In genomic region chr4:3074078-3074845, GRCh38 we compare ENCODE assay signal across 1 cellular context.
A peak's percentile ranks its signal among the peaks of the same experiment; 100 is the strongest.
TF ChIP-seq lines count a peak whose summit lies in the region.

TSS of gene HTT (plus strand) at chr4:3074681. CDS start at chr4:3074826, 145 bp downstream.
TSS of gene HTT-AS (minus strand) at chr4:3074538.

TF ChIP-seq in H1, 55 proteins besides CTCF, POLR2A, EP300 and RAD21 (continued from another document):
- TF ChIP-seq BACH1 (IDR thresholded peaks at IDR 0.05; ENCODE audit: low read length): no peak
- peak; percentile 43 for TF ChIP-seq POLR2AphosphoS5 (IDR thresholded peaks at IDR 0.05; ENCODE audit: low read depth, low read length)
- TF ChIP-seq TBP (IDR thresholded peaks at IDR 0.05; ENCODE audit: low read depth, low read length): peak; percentile 22; the same call in 1 of the 2 replicates
- TF ChIP-seq JUND (IDR thresholded peaks at IDR 0.05; ENCODE audit: low read length): no peak
- TF ChIP-seq RNF2 (IDR thresholded peaks at IDR 0.05; ENCODE audit: borderline replicate concordance, low read depth, low read length, missing control alignments, poor library complexity, severe bottlenecking): no peak
- TF ChIP-seq CBX8 (IDR thresholded peaks at IDR 0.05; ENCODE audit: borderline replicate concordance, low read depth, low read length): no peak
- TF ChIP-seq, protein P1, sequence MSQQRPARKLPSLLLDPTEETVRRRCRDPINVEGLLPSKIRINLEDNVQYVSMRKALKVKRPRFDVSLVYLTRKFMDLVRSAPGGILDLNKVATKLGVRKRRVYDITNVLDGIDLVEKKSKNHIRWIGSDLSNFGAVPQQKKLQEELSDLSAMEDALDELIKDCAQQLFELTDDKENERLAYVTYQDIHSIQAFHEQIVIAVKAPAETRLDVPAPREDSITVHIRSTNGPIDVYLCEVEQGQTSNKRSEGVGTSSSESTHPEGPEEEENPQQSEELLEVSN (IDR thresholded peaks at IDR 0.05): no peak
- peak in 1 of 2 experiments; percentile 58; a peak in 2 of 4 replicates for TF ChIP-seq SIN3A (conservative IDR thresholded peaks at IDR 0.05 in 1 of 2, IDR thresholded peaks at IDR 0.05 in 1 of 2; ENCODE audit: low read depth in 1 of 2, low read length in 2 of 2)
- TF ChIP-seq YY1 (IDR thresholded peaks at IDR 0.05; ENCODE audit: low read depth, low read length): peak; percentile 92
- peak; percentile 20; the same call in 1 of the 2 replicates for TF ChIP-seq EGR1 (IDR thresholded peaks at IDR 0.05; ENCODE audit: borderline replicate concordance, low read depth, low read length)
- peak; percentile 89 for TF ChIP-seq PHF8 (conservative IDR thresholded peaks at IDR 0.05; ENCODE audit: low read depth, low read length)
- TF ChIP-seq KDM4A (IDR thresholded peaks at IDR 0.05; ENCODE audit: low read depth, low read length, severe bottlenecking): peak; percentile 41
- TF ChIP-seq, protein P2, sequence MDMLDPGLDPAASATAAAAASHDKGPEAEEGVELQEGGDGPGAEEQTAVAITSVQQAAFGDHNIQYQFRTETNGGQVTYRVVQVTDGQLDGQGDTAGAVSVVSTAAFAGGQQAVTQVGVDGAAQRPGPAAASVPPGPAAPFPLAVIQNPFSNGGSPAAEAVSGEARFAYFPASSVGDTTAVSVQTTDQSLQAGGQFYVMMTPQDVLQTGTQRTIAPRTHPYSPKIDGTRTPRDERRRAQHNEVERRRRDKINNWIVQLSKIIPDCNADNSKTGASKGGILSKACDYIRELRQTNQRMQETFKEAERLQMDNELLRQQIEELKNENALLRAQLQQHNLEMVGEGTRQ (IDR thresholded peaks at IDR 0.05; ENCODE audit: low read length): no peak
- no peak for TF ChIP-seq POU5F1 (IDR thresholded peaks at IDR 0.05; ENCODE audit: low read depth, low read length)
- TF ChIP-seq SUZ12 (IDR thresholded peaks at IDR 0.05; ENCODE audit: low read length): no peak
- TF ChIP-seq GTF2F1 (IDR thresholded peaks at IDR 0.05; ENCODE audit: borderline replicate concordance, low read depth, low read length): no peak
- TF ChIP-seq FOSL1 (IDR thresholded peaks at IDR 0.05; ENCODE audit: insufficient read depth, low read depth, low read length): no peak
- no peak for TF ChIP-seq CHD7 (IDR thresholded peaks at IDR 0.05; ENCODE audit: insufficient replicate concordance, low read length)
- TF ChIP-seq BCL11A (IDR thresholded peaks at IDR 0.05; ENCODE audit: low read depth in 2 of 2, low read length in 2 of 2): no peak
- TF ChIP-seq MAX (IDR thresholded peaks at IDR 0.05): peak; percentile 46; the same call in 1 of the 2 replicates
- TF ChIP-seq SP2 (IDR thresholded peaks at IDR 0.05; ENCODE audit: low read length): peak; percentile 48; the same call in 1 of the 2 replicates
- TF ChIP-seq KDM5A (IDR thresholded peaks at IDR 0.05; ENCODE audit: low read length): no peak
- peak; percentile 78 for TF ChIP-seq TAF7 (optimal IDR thresholded peaks at IDR 0.05; ENCODE audit: borderline replicate concordance, low read depth, low read length)
- no peak for TF ChIP-seq TEAD4 (IDR thresholded peaks at IDR 0.05; ENCODE audit: low read depth, low read length)
- TF ChIP-seq SP4 (IDR thresholded peaks at IDR 0.05; ENCODE audit: low read length): peak; percentile 95
- peak; percentile 82 for TF ChIP-seq SP1 (IDR thresholded peaks at IDR 0.05; ENCODE audit: low read depth, low read length)
- TF ChIP-seq ZNF274 (IDR thresholded peaks at IDR 0.05; ENCODE audit: borderline replicate concordance, extremely low read depth, low read length): no peak
- peak; percentile 76 for TF ChIP-seq TAF1 (IDR thresholded peaks at IDR 0.05; ENCODE audit: low read depth, low read length)
- peak; percentile 63; the same call in 1 of the 2 replicates for TF ChIP-seq CHD2 (IDR thresholded peaks at IDR 0.05; ENCODE audit: low read length)
- TF ChIP-seq CTBP2 (IDR thresholded peaks at IDR 0.05; ENCODE audit: borderline replicate concordance, insufficient read depth, insufficient read length, low read length): no peak
